ENCODE assay signal across 8 cellular contexts in genomic region chr18:44130365-44130942, GRCh38.
A peak's percentile ranks its signal among the peaks of the same experiment; 100 is the strongest.
DNase-seq lines count a peak whose midpoint lies in the region; ATAC-seq and TF ChIP-seq lines count a peak whose summit lies in the region.

No MANE protein-coding gene starts in this region.

- no peaks in the 10 kb centered on the region for H3K4me1 ChIP-seq in RWPE2 (ENCODE audit: insufficient read depth, poor library complexity, severe bottlenecking)

- H3K27me3 ChIP-seq in RWPE2 (ENCODE audit: insufficient read depth, poor library complexity, severe bottlenecking), result no peaks in the 10 kb centered on the region

- TF ChIP-seq CTCF in natural killer cell (IDR thresholded peaks at IDR 0.05) (peak; percentile 57), RWPE2 (IDR thresholded peaks at IDR 0.05; ENCODE audit: poor library complexity, severe bottlenecking) (peak; percentile 87), fibroblast of the aortic adventitia (IDR thresholded peaks at IDR 0.05; ENCODE audit: insufficient read depth, low read length) (peak; percentile 67), progenitor cell of endocrine pancreas (IDR thresholded peaks at IDR 0.05; ENCODE audit: unreplicated experiment) (peak; percentile 85)

- peaks cover 0 to 5% of the 10 kb centered on the region in 2 donors for H3K4me1 Mint-ChIP-seq in natural killer cell
- H3K4me1 Mint-ChIP-seq in natural killer cell treated with Interleukin-12 subunit alpha and Interleukin-12 subunit beta and Interleukin-15 and Interleukin-18, amount 100 ng/mL, for 72 hours (ENCODE audit: low read depth in 2 of 2), result peaks cover 0 to 5% of the 10 kb centered on the region in 2 donors
- H3K4me1 Mint-ChIP-seq in progenitor cell of endocrine pancreas (ENCODE audit: low read depth), result peaks cover 2% of the 10 kb centered on the region

- H3K4me3 Mint-ChIP-seq in natural killer cell, result no peak overlapping the region
- H3K4me3 Mint-ChIP-seq in natural killer cell treated with Interleukin-12 subunit alpha and Interleukin-12 subunit beta and Interleukin-15 and Interleukin-18, amount 100 ng/mL, for 72 hours, result no peak overlapping the region
- no peak overlapping the region for H3K4me3 Mint-ChIP-seq in progenitor cell of endocrine pancreas (ENCODE audit: low read depth)

- no peak overlapping the region for H3K27ac Mint-ChIP-seq in natural killer cell
- no peak overlapping the region for H3K27ac Mint-ChIP-seq in natural killer cell treated with Interleukin-12 subunit alpha and Interleukin-12 subunit beta and Interleukin-15 and Interleukin-18, amount 100 ng/mL, for 72 hours
- no peak overlapping the region for H3K27ac Mint-ChIP-seq in progenitor cell of endocrine pancreas

- H3K9me3 ChIP-seq in RWPE2 (ENCODE audit: severe bottlenecking), result no peaks in the 10 kb centered on the region

- H3K27ac ChIP-seq in RWPE2 (ENCODE audit: poor library complexity, severe bottlenecking), result no peak overlapping the region

- intact Hi-C loops in natural killer cell (cut with micrococcal nuclease), result loop anchor here (1.0 to 2.0 kb wide), 2 partner anchors 1082 to 1254 kb away; no protein-coding TSS in a partner anchor

- no peaks in the 10 kb centered on the region for H3K9me3 Mint-ChIP-seq in natural killer cell
- peaks cover 4% of the 10 kb centered on the region for H3K9me3 Mint-ChIP-seq in natural killer cell treated with Interleukin-12 subunit alpha and Interleukin-12 subunit beta and Interleukin-15 and Interleukin-18, amount 100 ng/mL, for 72 hours
- H3K9me3 Mint-ChIP-seq in progenitor cell of endocrine pancreas (ENCODE audit: low read depth), result no peaks in the 10 kb centered on the region

- H3K36me3 Mint-ChIP-seq in natural killer cell (no peaks in the 10 kb centered on the region), progenitor cell of endocrine pancreas (ENCODE audit: insufficient read depth) (no peaks in the 10 kb centered on the region)
- no peaks in the 10 kb centered on the region for H3K36me3 Mint-ChIP-seq in natural killer cell treated with Interleukin-12 subunit alpha and Interleukin-12 subunit beta and Interleukin-15 and Interleukin-18, amount 100 ng/mL, for 72 hours

- no peak for DNase-seq in natural killer cell
- DNase-seq in natural killer cell treated with Interleukin-12 subunit alpha and Interleukin-12 subunit beta and Interleukin-15 and Interleukin-18, amount 100 ng/mL, for 72 hours (ENCODE audit: low spot score), result no peak
- DNase-seq in Kasumi-1 (lab: John Stamatoyannopoulos, UW), result peak; percentile 54 to 62
- DNase-seq in RWPE2 (ENCODE audit: low spot score), result no peak
- DNase-seq in fibroblast of the aortic adventitia (ENCODE audit: low read depth), result peak; percentile 50
- peak; percentile 23 for DNase-seq in progenitor cell of endocrine pancreas (ENCODE audit: low spot score, unreplicated experiment)
- no peak for DNase-seq in activated CD4-positive, alpha-beta T cell treated with anti-CD3 and anti-CD28 coated beads, Interleukin-2, amount 50 U/mL, for 4 hours

- no peaks in the 10 kb centered on the region for H3K36me3 ChIP-seq in RWPE2 (ENCODE audit: low read depth)

- H3K27me3 Mint-ChIP-seq in natural killer cell (ENCODE audit: low read depth in 2 of 2) (peaks cover 2 to 33% of the 10 kb centered on the region in 2 donors), progenitor cell of endocrine pancreas (no peaks in the 10 kb centered on the region)
- peaks cover 6 to 20% of the 10 kb centered on the region in 2 donors for H3K27me3 Mint-ChIP-seq in natural killer cell treated with Interleukin-12 subunit alpha and Interleukin-12 subunit beta and Interleukin-15 and Interleukin-18, amount 100 ng/mL, for 72 hours

- ATAC-seq in natural killer cell (peak; percentile 40 to 68 (median 50)), RWPE2 (ENCODE audit: low read depth) (peak; percentile 64; the same call in 2 of the 3 replicates), HG03095 (IDR thresholded peaks at IDR 0.05; ENCODE audit: unreplicated experiment) (no peak)
- ATAC-seq in natural killer cell treated with Interleukin-12 subunit alpha and Interleukin-12 subunit beta and Interleukin-15 and Interleukin-18, amount 100 ng/mL, for 72 hours, result no peak

- H3K4me3 ChIP-seq in RWPE2 (ENCODE audit: severe bottlenecking), result no peak overlapping the region
- no peak overlapping the region for H3K4me3 ChIP-seq in fibroblast of the aortic adventitia (ENCODE audit: low read depth, low read length)

Comparison
In these comparisons a context has a peak if more than half of its experiments do, and no peak if none do; other contexts are left out.
1. ATAC-seq: peak in natural killer cell (3 of 3) and RWPE2 (single experiment); none in natural killer cell treated with Interleukin-12 subunit alpha and Interleukin-12 subunit beta and Interleukin-15 and Interleukin-18, amount 100 ng/mL, for 72 hours (0 of 2) and HG03095 (single experiment).
2. DNase-seq: peak in Kasumi-1 (2 of 2), fibroblast of the aortic adventitia (single experiment) and progenitor cell of endocrine pancreas (single experiment); none in natural killer cell (single experiment), natural killer cell treated with Interleukin-12 subunit alpha and Interleukin-12 subunit beta and Interleukin-15 and Interleukin-18, amount 100 ng/mL, for 72 hours (single experiment), RWPE2 (single experiment) and activated CD4-positive, alpha-beta T cell treated with anti-CD3 and anti-CD28 coated beads, Interleukin-2, amount 50 U/mL, for 4 hours (0 of 2).
3. Peak in every context shown above with its lines, with median percentiles within 50 percentile points of each other: CTCF ChIP-seq.